8 cellular contexts compared by ENCODE assay signal in genomic region chr13:72643339-72643989, GRCh38.
A peak's percentile ranks its signal among the peaks of the same experiment; 100 is the strongest.
DNase-seq lines count a peak whose midpoint lies in the region; ATAC-seq and TF ChIP-seq lines count a peak whose summit lies in the region.

No MANE protein-coding gene starts in this region.

- no peaks in the 10 kb centered on the region for H4K20me1 ChIP-seq in DOHH2 (ENCODE audit: control insufficient read depth, insufficient read depth, low read depth, low read length)

- H3K4me2 ChIP-seq in DOHH2 (ENCODE audit: low read length): no peak overlapping the region

- H3F3A ChIP-seq in DOHH2 (ENCODE audit: control insufficient read depth, insufficient read depth): no peaks in the 10 kb centered on the region

- H3K79me2 ChIP-seq in DOHH2 (ENCODE audit: control insufficient read depth, low read length): no peaks in the 10 kb centered on the region

- H3K4me3 ChIP-seq in DOHH2 (ENCODE audit: low read length) (no peak overlapping the region), fibroblast of the aortic adventitia (ENCODE audit: low read depth, low read length) (no peak overlapping the region)

- H3K27ac ChIP-seq in DOHH2 (ENCODE audit: low read depth, low read length): no peak overlapping the region

- TF ChIP-seq CTCF in DOHH2 (IDR thresholded peaks at IDR 0.05; ENCODE audit: low read depth, low read length, poor library complexity, severe bottlenecking) (peak; percentile 62), fibroblast of the aortic adventitia (IDR thresholded peaks at IDR 0.05; ENCODE audit: insufficient read depth, low read length) (peak; percentile 85)

- H3K9me2 ChIP-seq in DOHH2 (replicated peaks; ENCODE audit: control insufficient read depth, low read length): no peaks in the 10 kb centered on the region; the same call in 1 of the 2 replicates

- no peaks in the 10 kb centered on the region for H3K36me3 ChIP-seq in DOHH2 (ENCODE audit: control insufficient read depth, low read length)

- ATAC-seq in GM21367 (IDR thresholded peaks at IDR 0.05; ENCODE audit: unreplicated experiment) (peak; percentile 53), HG02870 (IDR thresholded peaks at IDR 0.05; ENCODE audit: unreplicated experiment) (no peak), GM21717 (IDR thresholded peaks at IDR 0.05; ENCODE audit: unreplicated experiment) (no peak)

- peak; percentile 29 for DNase-seq in NCI-H1048 (lab: John Stamatoyannopoulos, UW)
- peak in 2 of 3 experiments; percentile 15 to 19 for DNase-seq in activated CD8-positive, alpha-beta memory T cell treated with anti-CD3 and anti-CD28 coated beads for 48 hours (ENCODE audit: low read depth in 2 of 3, low spot score in 2 of 3)
- peak; percentile 64 for DNase-seq in fibroblast of the aortic adventitia (ENCODE audit: low read depth)
- DNase-seq in putamen (ENCODE audit: low spot score): peak; percentile 9

- H3K4me1 ChIP-seq in DOHH2 (ENCODE audit: control insufficient read depth, low read length): no peaks in the 10 kb centered on the region

- no peaks in the 10 kb centered on the region for H3K27me3 ChIP-seq in DOHH2 (ENCODE audit: control insufficient read depth, low read length)

- no peaks in the 10 kb centered on the region for H3K9me3 ChIP-seq in DOHH2 (ENCODE audit: control insufficient read depth, insufficient read depth, low read length)

Comparison
In these comparisons a context has a peak if more than half of its experiments do, and no peak if none do; other contexts are left out.
1. DNase-seq: peak in every context shown above with its lines; median percentile 64 in fibroblast of the aortic adventitia; 29 in NCI-H1048; 17 in activated CD8-positive, alpha-beta memory T cell treated with anti-CD3 and anti-CD28 coated beads for 48 hours; 9 in putamen.